Comparison of ENCODE assay signal across 22 cellular contexts in genomic region chr11:2393941-2394817, GRCh38. TPM values are rescaled to one million over a fixed set of nuclear protein-coding genes. Genes with fewer than 3 reads are reported as not detected.
DNase-seq lines count a peak whose midpoint lies in the region; ATAC-seq, FAIRE-seq and TF ChIP-seq lines count a peak whose summit lies in the region.
"Had no signal": no experiment of that assay in that cellular context is flagged by ENCODE, and none has a peak within 500 bp of the region (broad histone marks: within the 10 kb centered on the region; RNA-seq: fewer than 3 reads in every experiment).

No MANE protein-coding gene starts in this region.

- no peak for TF ChIP-seq POLR2A in sigmoid colon (IDR thresholded peaks at IDR 0.05)

- peak overlapping the region; percentile 89 for H3K4me2 ChIP-seq in DOHH2 (ENCODE audit: low read length)
- peak overlapping the region; percentile 85 for H3K4me2 ChIP-seq in Karpas-422 (ENCODE audit: low read depth, low read length, poor library complexity, severe bottlenecking)

- intact Hi-C loops in sigmoid colon (cut with DNase I), result loop anchor here (10.0 kb wide), 1 partner anchor 771 kb away; the partner anchor contains the start of gene OSBPL5

- DNase-seq in Karpas-422 (peak; percentile 75), bronchial epithelial cell (ENCODE audit: low read depth) (no peak), sigmoid colon (no peak), HUDEP-2 (lab: John Stamatoyannopoulos, UW; ENCODE audit: unreplicated experiment in 76 of 76) (no peak), A172 (ENCODE audit: low spot score) (no peak)
- no peak for DNase-seq in activated CD4-positive, CD25-positive, alpha-beta regulatory T cell treated with anti-CD3 and anti-CD28 coated beads, Interleukin-2, amount 50 U/mL, for 72 hours
- DNase-seq: activated CD4-positive, alpha-beta T cell treated with anti-CD3 and anti-CD28 coated beads, Interleukin-2, amount 10 ng/mL, durations not matched to agents 7 days and 5 days; activated naive CD4-positive, alpha-beta T cell treated with anti-CD3 and anti-CD28 coated beads, Interleukin-2, amount 50 U/mL, for 16 hours; activated T-cell treated with anti-CD3 and anti-CD28 coated beads, Interleukin-2, amount 50 U/mL, for 1 hour; body of pancreas; gastrocnemius medialis; retina; stimulated activated naive CD8-positive, alpha-beta T cell treated with anti-CD3 and anti-CD28 coated beads, Interleukin-15, Interleukin-2, amounts not matched to agents 100 U/mL and 50 U/mL, for 24 hours had no signal

- peak overlapping the region; percentile 99 for H3K9ac ChIP-seq in Karpas-422 (ENCODE audit: low read length)

- peaks cover 99% of the 10 kb centered on the region for H3K4me1 ChIP-seq in DOHH2 (ENCODE audit: control insufficient read depth, low read length)
- peaks cover 100% of the 10 kb centered on the region for H3K4me1 ChIP-seq in Karpas-422 (ENCODE audit: low read length)
- H3K4me1 ChIP-seq in sigmoid colon, result peaks cover 0 to 57% (median 52%) of the 10 kb centered on the region in 4 donors

- 74 to 84% methylated on average over 34 of the region's 34 CpGs for WGBS in sigmoid colon, 2 donors

- H3K9me2 ChIP-seq in DOHH2 (replicated peaks; ENCODE audit: control insufficient read depth, low read length), result no peaks in the 10 kb centered on the region
- no peaks in the 10 kb centered on the region for H3K9me2 ChIP-seq in Karpas-422 (replicated peaks; ENCODE audit: insufficient read depth, low read length)

- H2AFZ ChIP-seq in Karpas-422 (ENCODE audit: low read length), result no peak overlapping the region

- H3K79me2 ChIP-seq in DOHH2 (ENCODE audit: control insufficient read depth, low read length), result peaks cover 71% of the 10 kb centered on the region
- peaks cover 49% of the 10 kb centered on the region for H3K79me2 ChIP-seq in Karpas-422 (ENCODE audit: low read length)

- TF ChIP-seq CTCF in DOHH2 (IDR thresholded peaks at IDR 0.05; ENCODE audit: low read depth, low read length, poor library complexity, severe bottlenecking), result peak; percentile 56
- TF ChIP-seq CTCF in bronchial epithelial cell (IDR thresholded peaks at IDR 0.05; ENCODE audit: insufficient read depth, low read length, severe bottlenecking), result peak; percentile 3
- TF ChIP-seq CTCF in sigmoid colon (IDR thresholded peaks at IDR 0.05), result no peak

- H3K27ac ChIP-seq in DOHH2 (ENCODE audit: low read depth, low read length), result peak overlapping the region; percentile 100
- H3K27ac ChIP-seq in Karpas-422 (ENCODE audit: low read length), result peak overlapping the region; percentile 100
- peak overlapping the region; percentile 88 to 100 (median 100) for H3K27ac ChIP-seq in sigmoid colon
- H3K27ac ChIP-seq: epithelial cell of prostate, gastrocnemius medialis, neutrophil had no signal

- H3K27me3 ChIP-seq in DOHH2 (ENCODE audit: control insufficient read depth, low read length) (no peaks in the 10 kb centered on the region), Karpas-422 (ENCODE audit: low read length) (no peaks in the 10 kb centered on the region), bronchial epithelial cell (ENCODE audit: control insufficient read depth, insufficient read depth, low read length) (no peaks in the 10 kb centered on the region), sigmoid colon (no peaks in the 10 kb centered on the region)
- H3K27me3 ChIP-seq: body of pancreas, gastrocnemius medialis, neutrophil had no signal

- H3K9me3 ChIP-seq in DOHH2 (ENCODE audit: control insufficient read depth, insufficient read depth, low read length) (no peaks in the 10 kb centered on the region), Karpas-422 (ENCODE audit: low read length) (no peaks in the 10 kb centered on the region), sigmoid colon (no peaks in the 10 kb centered on the region)
- H3K9me3 ChIP-seq: body of pancreas, gastrocnemius medialis, neutrophil had no signal

- FAIRE-seq in bronchial epithelial cell (lab: Jason Lieb, UNC), result no peak
- FAIRE-seq: RCC 7860, TTC549 had no signal

- peaks cover 6% of the 10 kb centered on the region; the same call in 1 of the 2 replicates for H4K20me1 ChIP-seq in DOHH2 (ENCODE audit: control insufficient read depth, insufficient read depth, low read depth, low read length)
- H4K20me1 ChIP-seq in Karpas-422 (ENCODE audit: insufficient read depth, low read depth, low read length), result peaks cover 55% of the 10 kb centered on the region

- H3K4me3 ChIP-seq in DOHH2 (ENCODE audit: low read length) (peak overlapping the region; percentile 87), Karpas-422 (ENCODE audit: low read length) (peak overlapping the region; percentile 19; the same call in 1 of the 2 replicates), bronchial epithelial cell (ENCODE audit: low read depth, low read length) (no peak overlapping the region), sigmoid colon (no peak overlapping the region)
- H3K4me3 ChIP-seq: body of pancreas, gastrocnemius medialis had no signal

- H3K36me3 ChIP-seq in DOHH2 (ENCODE audit: control insufficient read depth, low read length) (peaks cover 92% of the 10 kb centered on the region), Karpas-422 (ENCODE audit: insufficient read depth, low read length) (peaks cover 39% of the 10 kb centered on the region), bronchial epithelial cell (ENCODE audit: control insufficient read depth, insufficient read depth, low read length) (peaks cover 38% of the 10 kb centered on the region), sigmoid colon (peaks cover 21 to 76% (median 58%) of the 10 kb centered on the region in 4 donors)
- H3K36me3 ChIP-seq: neutrophil had no signal

- H3F3A ChIP-seq in DOHH2 (ENCODE audit: control insufficient read depth, insufficient read depth), result peaks cover 39% of the 10 kb centered on the region

- no peak for ATAC-seq in GM18861 (IDR thresholded peaks at IDR 0.05; ENCODE audit: unreplicated experiment)
- ATAC-seq: body of pancreas; gastrocnemius medialis; left lobe of liver; stimulated activated naive CD8-positive, alpha-beta T cell treated with anti-CD3 and anti-CD28 coated beads, Interleukin-15, Interleukin-2, amounts not matched to agents 100 U/mL and 50 U/mL, for 24 hours had no signal

- TF ChIP-seq EP300 in sigmoid colon (IDR thresholded peaks at IDR 0.05), result no peak

RNA-seq across cellular contexts. Expression of gene TSSC4, which starts 6.4 kb away (rescaled TPM):
- 25.3 and 47.5 TPM in 2 replicates for total RNA-seq in Karpas-422 (2014; rRNA removed; shearing (Covaris generic); ENCODE audit: low replicate concordance)
- total RNA-seq in bronchial epithelial cell, result 80.8 and 86.3 TPM in 2 replicates
- 10 to 100 TPM; 45.1 to 60.1 (median 53.2) TPM for total RNA-seq in sigmoid colon
- 10 to 100 TPM; 43.7 to 51.1 (median 47.7) TPM for polyA plus RNA-seq in sigmoid colon
- total RNA-seq in A172 (2014; rRNA removed; shearing (Covaris generic)), result 69.7 and 99.8 TPM in 2 replicates

RNA-seq across cellular contexts. Expression of gene CD81, which starts 17.1 kb away (rescaled TPM):
- total RNA-seq in Karpas-422 (2014; rRNA removed; shearing (Covaris generic); ENCODE audit: low replicate concordance), result 356 and 467 TPM in 2 replicates
- total RNA-seq in bronchial epithelial cell (133 and 219 TPM in 2 replicates), sigmoid colon (100 to 1,000 TPM; 401 to 625 (median 493) TPM)
- 100 to 1,000 TPM in 1 of 3 donors, 10 to 100 TPM in 2; 67.9 to 313 (median 90.6) TPM for polyA plus RNA-seq in sigmoid colon
- total RNA-seq in A172 (2014; rRNA removed; shearing (Covaris generic)), result 288 and 342 TPM in 2 replicates

RNA-seq across cellular contexts. Expression of gene TRPM5, which starts 50.1 kb away (rescaled TPM):
- not detected in 2 replicates for total RNA-seq in Karpas-422 (2014; rRNA removed; shearing (Covaris generic); ENCODE audit: low replicate concordance)
- total RNA-seq in bronchial epithelial cell, result not detected in 2 replicates
- not detected for total RNA-seq in sigmoid colon
- polyA plus RNA-seq in sigmoid colon, result 1 to 10 TPM in 1 of 3 donors, under 1 TPM in 1, not detected in 1; 0.60 to 2.8 TPM
- total RNA-seq in A172 (2014; rRNA removed; shearing (Covaris generic)), result not detected in 2 replicates
- total RNA-seq: gastrocnemius medialis, left lobe of liver had no signal
- polyA plus RNA-seq: AG04450 had no signal

RNA-seq across cellular contexts. Expression of gene KCNQ1, which starts 50.6 kb away (rescaled TPM):
- not detected in 2 replicates for total RNA-seq in Karpas-422 (2014; rRNA removed; shearing (Covaris generic); ENCODE audit: low replicate concordance)
- total RNA-seq in bronchial epithelial cell, result 1.0 and 1.6 TPM in 2 replicates
- total RNA-seq in sigmoid colon, result 1 to 10 TPM; 1.1 to 3.8 (median 3.1) TPM
- polyA plus RNA-seq in sigmoid colon, result 10 to 100 TPM in 1 of 3 donors, 1 to 10 TPM in 2; 7.8 to 25.2 (median 9.5) TPM
- total RNA-seq in A172 (2014; rRNA removed; shearing (Covaris generic)), result 1.9 and 3.5 TPM in 2 replicates
- total RNA-seq: Daoy had no signal
- polyA plus RNA-seq: AG04450 had no signal

Comparison
In these comparisons a context has a peak if more than half of its experiments do, and no peak if none do; other contexts are left out.
1. H3K4me3 ChIP-seq: peak in DOHH2 (single experiment) and Karpas-422 (single experiment); none in bronchial epithelial cell (single experiment) and sigmoid colon (0 of 4).
2. CTCF ChIP-seq: peak in DOHH2 (single experiment) and bronchial epithelial cell (single experiment); none in sigmoid colon (0 of 4).
3. Peak in every context shown above with its lines, with median percentiles within 50 percentile points of each other: H3K27ac ChIP-seq.